Comparison of ENCODE assay signal across 18 cellular contexts in genomic region chr5:36751881-36752280, GRCh38.
DNase-seq lines count a peak whose midpoint lies in the region; ATAC-seq, FAIRE-seq and TF ChIP-seq lines count a peak whose summit lies in the region.
"Had no signal": no experiment of that assay in that cellular context is flagged by ENCODE, and none has a peak within 500 bp of the region (broad histone marks: within the 10 kb centered on the region; RNA-seq: fewer than 3 reads in every experiment).

No MANE protein-coding gene starts in this region.

- CTCF ChIA-PET in GM12878 (lab: Yijun Ruan, JAX): no interaction called here

- POLR2A ChIA-PET in GM12878 (lab: Charles Lee): no interaction called here

- no peak overlapping the region for H2BK120ac ChIP-seq in H9 (ENCODE audit: low read depth, low read length, poor library complexity, severe bottlenecking)

- no peaks in the 10 kb centered on the region for H3K79me1 ChIP-seq in H9 (ENCODE audit: insufficient read depth, low read depth, low read length, poor library complexity, severe bottlenecking)

- no peak overlapping the region for H3K4me3 Mint-ChIP-seq in H9
- H3K4me3 Mint-ChIP-seq in T-helper 17 cell: no peak overlapping the region

- H3K27ac Mint-ChIP-seq in H9 (no peak overlapping the region), T-helper 17 cell (no peak overlapping the region)

- H3K9ac ChIP-seq in H9 (ENCODE audit: extremely low read depth, insufficient read length, low read length) (no peak overlapping the region), GM12878 (ENCODE audit: control insufficient read depth, insufficient read depth, low read length) (no peak overlapping the region)

- no peaks in the 10 kb centered on the region for H3K23me2 ChIP-seq in H9 (ENCODE audit: insufficient read length, low read depth, low read length, poor library complexity, severe bottlenecking)

- no peak overlapping the region for H4K5ac ChIP-seq in H9 (ENCODE audit: insufficient read length, low read depth, low read length)

- H3K79me2 ChIP-seq in H9 (ENCODE audit: insufficient read depth, low read length) (no peaks in the 10 kb centered on the region), GM12878 (ENCODE audit: control insufficient read depth, insufficient read depth, low read length) (no peaks in the 10 kb centered on the region)

- no CpG with 5 or more reads among the region's 1 CpG for WGBS in H9 (ENCODE audit: extremely low coverage, insufficient read length, low lambda C conversion rate)
- 86% methylated on average over 1 of the region's 1 CpG for WGBS in GM12878 (ENCODE audit: insufficient coverage, insufficient replicate concordance, low lambda C conversion rate, missing lambda C conversion rate)

- no peaks in the 10 kb centered on the region for H3K9me3 Mint-ChIP-seq in H9

- H3K27me3 ChIP-seq in H9 (ENCODE audit: insufficient read depth, low read length) (no peaks in the 10 kb centered on the region), GM12878 (replicated peaks in 1 of 2; ENCODE audit: control insufficient read depth in 2 of 2, insufficient read depth in 2 of 2, low read length in 1 of 2) (no peaks in the 10 kb centered on the region)
- H3K27me3 ChIP-seq: sigmoid colon, transverse colon had no signal

- SMC1A ChIA-PET in GM12878 (lab: Charles Lee; ENCODE audit: uncharacterized antibody, unreplicated experiment): no interaction called here

- no peak for FAIRE-seq in GM12878 (lab: Jason Lieb, UNC)
- FAIRE-seq: astrocyte, frontal cortex had no signal

- H2AK5ac ChIP-seq in H9 (ENCODE audit: insufficient read length, low read length): no peak overlapping the region

- no peak overlapping the region for H2BK15ac ChIP-seq in H9 (ENCODE audit: low read depth, low read length)

- H3K27me3 Mint-ChIP-seq in H9 (ENCODE audit: low read depth) (peaks cover 19% of the 10 kb centered on the region), T-helper 17 cell (peaks cover 35% of the 10 kb centered on the region)

- H3K4me3 ChIP-seq in AG09309 (ENCODE audit: control insufficient read depth, low read depth, low read length) (no peak overlapping the region), GM12878 (no peak overlapping the region)
- H3K4me3 ChIP-seq: sigmoid colon, transverse colon had no signal

- H3K4me1 ChIP-seq in H9 (ENCODE audit: insufficient read depth, low read length) (no peaks in the 10 kb centered on the region), GM12878 (ENCODE audit: control insufficient read depth, insufficient read depth, low read length) (no peaks in the 10 kb centered on the region)
- H3K4me1 ChIP-seq: sigmoid colon had no signal

- H3K36me3 Mint-ChIP-seq in H9 (ENCODE audit: insufficient read depth in 1 of 3, low read depth in 3 of 3) (peaks cover 0 to 3% (median 0%) of the 10 kb centered on the region in 3 experiments; a peak in 1 of 7 replicates), T-helper 17 cell (ENCODE audit: low read depth) (peaks cover 2% of the 10 kb centered on the region)

- no peaks in the 10 kb centered on the region for H3K9me3 ChIP-seq in H9 (ENCODE audit: control insufficient read depth, low read depth, low read length)
- H3K9me3 ChIP-seq in GM12878 (replicated peaks; ENCODE audit: control insufficient read depth, insufficient read depth, low read length): no peaks in the 10 kb centered on the region
- no peaks in the 10 kb centered on the region for H3K9me3 ChIP-seq in T-helper 17 cell (ENCODE audit: control insufficient read depth, low read length, poor library complexity, severe bottlenecking)
- H3K9me3 ChIP-seq: sigmoid colon, transverse colon had no signal

- ATAC-seq in GM12878: peak; percentile 23; the same call in 1 of the 3 replicates
- no peak for ATAC-seq in T-helper 17 cell
- no peak for ATAC-seq in HG02981 (IDR thresholded peaks at IDR 0.05; ENCODE audit: unreplicated experiment)

- RAD21 ChIA-PET in GM12878 (lab: Charles Lee; ENCODE audit: unreplicated experiment): no interaction called here

- H3K4me2 ChIP-seq in H9 (ENCODE audit: insufficient read depth, insufficient read length, low read length) (no peak overlapping the region), GM12878 (ENCODE audit: control insufficient read depth, insufficient read depth) (no peak overlapping the region)

- no peak overlapping the region for H4K8ac ChIP-seq in H9 (replicated peaks; ENCODE audit: insufficient read length, low read depth, low read length)

- no peaks in the 10 kb centered on the region for H3K36me3 ChIP-seq in GM12878 (ENCODE audit: control insufficient read depth in 2 of 2, insufficient read depth in 2 of 2, low read length in 1 of 2)
- H3K36me3 ChIP-seq: sigmoid colon, transverse colon had no signal

- no peak overlapping the region for H3K27ac ChIP-seq in H9 (ENCODE audit: insufficient read length, low read depth, low read length)
- no peak overlapping the region for H3K27ac ChIP-seq in GM12878 (ENCODE audit: control insufficient read depth, insufficient read depth)
- H3K27ac ChIP-seq in caudate nucleus (ENCODE audit: low read depth, low read length): no peak overlapping the region
- H3K27ac ChIP-seq: sigmoid colon, transverse colon had no signal

- H4K91ac ChIP-seq in H9 (ENCODE audit: insufficient read length, low read depth, low read length): no peak overlapping the region

- BruUV-seq in GM12878 (replicated peaks; lab: Mats Ljungman, UMichigan): no TSS peak

- no peak overlapping the region for H3K4ac ChIP-seq in H9 (ENCODE audit: low read depth, low read length)

- H3K56ac ChIP-seq in H9 (ENCODE audit: insufficient read length, low read depth, low read length): no peak overlapping the region

- no peak for TF ChIP-seq EP300 in GM12878 (IDR thresholded peaks at IDR 0.05; ENCODE audit: borderline replicate concordance in 1 of 2, control insufficient read depth in 1 of 2, low read depth in 2 of 2, low read length in 2 of 2)

- intact Hi-C loops in GM12878 (cut with micrococcal nuclease; ENCODE audit: unreplicated experiment): no loop called here

- H3T11ph ChIP-seq in H9 (ENCODE audit: low read length): no peak overlapping the region

- H3K18ac ChIP-seq in H9 (ENCODE audit: insufficient read length, low read depth, low read length): no peak overlapping the region

- H2AFZ ChIP-seq in H9 (ENCODE audit: low read length) (no peak overlapping the region), GM12878 (ENCODE audit: control insufficient read depth, low read depth, low read length) (no peak overlapping the region)

- in situ Hi-C loops in GM12878 (cut with MboI): no loop called here

- no peak overlapping the region for H3K23ac ChIP-seq in H9 (ENCODE audit: insufficient read length, low read depth, low read length)

- no peak overlapping the region for H3K14ac ChIP-seq in H9 (ENCODE audit: insufficient read depth, low read length)

- peak; percentile 3 for TF ChIP-seq CTCF in AG09309 (IDR thresholded peaks at IDR 0.05; ENCODE audit: control insufficient read depth, insufficient read depth, low read depth, low read length, missing control alignments)
- peak; percentile 66 for TF ChIP-seq CTCF in H9 (conservative IDR thresholded peaks at IDR 0.05)
- TF ChIP-seq CTCF in GM12878 (IDR thresholded peaks at IDR 0.05 in 2 of 3, conservative IDR thresholded peaks at IDR 0.05 in 1 of 3; ENCODE audit: control insufficient read depth in 2 of 3, extremely low read depth in 1 of 3, insufficient read depth in 1 of 3, low read depth in 3 of 3, low read length in 3 of 3): peak in 1 of 3 experiments; percentile 5; a peak in 1 of 6 replicates

- H2BK5ac ChIP-seq in H9 (ENCODE audit: insufficient read length, low read length): no peak overlapping the region

- H3K4me1 Mint-ChIP-seq in H9: peaks cover 7 to 18% of the 10 kb centered on the region in 2 experiments
- H3K4me1 Mint-ChIP-seq in T-helper 17 cell: no peaks in the 10 kb centered on the region

- TF ChIP-seq POLR2A in GM12878 (IDR thresholded peaks at IDR 0.05; ENCODE audit: low read depth, low read length): no peak

- H4K20me1 ChIP-seq in H9 (ENCODE audit: control insufficient read depth, insufficient read depth, insufficient read length): no peaks in the 10 kb centered on the region
- H4K20me1 ChIP-seq in GM12878 (ENCODE audit: control insufficient read depth, insufficient read depth): no peaks in the 10 kb centered on the region

- no peak overlapping the region for H2BK20ac ChIP-seq in H9 (ENCODE audit: low read depth, low read length, poor library complexity, severe bottlenecking)

- no peak for TF ChIP-seq RAD21 in GM12878 (IDR thresholded peaks at IDR 0.05; ENCODE audit: insufficient read depth, low read depth, low read length)

- DNase-seq in AG09309 (ENCODE audit: low read depth): no peak
- peak; percentile 43 for DNase-seq in H9
- no peak for DNase-seq in GM12878 (ENCODE audit: low read depth, low spot score)
- peak; percentile 58 for DNase-seq in iPS-NIHi7 (ENCODE audit: extremely low spot score)
- no peak for DNase-seq in caudate nucleus (lab: John Stamatoyannopoulos, UW)
- DNase-seq in T-helper 17 cell: no peak
- no peak for DNase-seq in cortex of kidney (lab: John Stamatoyannopoulos, UW)
- DNase-seq: activated effector memory CD4-positive, alpha-beta T cell treated with anti-CD3 and anti-CD28 coated beads, Interleukin-2, amount 50 U/mL, for 16 hours; GOT3; MV-4-11; NCI-H345; sigmoid colon; stimulated activated CD4-positive, alpha-beta T cell treated with anti-CD3 and anti-CD28 coated beads, Interleukin-2, amount 100 ng/mL, for 48 hours; SW 1271; transverse colon had no signal

- no peak overlapping the region for H2BK12ac ChIP-seq in H9 (ENCODE audit: insufficient read length, low read depth, low read length)

TF ChIP-seq in GM12878, 131 proteins besides CTCF, POLR2A, EP300 and RAD21 (continues in another document):
- TF ChIP-seq, protein P1, sequence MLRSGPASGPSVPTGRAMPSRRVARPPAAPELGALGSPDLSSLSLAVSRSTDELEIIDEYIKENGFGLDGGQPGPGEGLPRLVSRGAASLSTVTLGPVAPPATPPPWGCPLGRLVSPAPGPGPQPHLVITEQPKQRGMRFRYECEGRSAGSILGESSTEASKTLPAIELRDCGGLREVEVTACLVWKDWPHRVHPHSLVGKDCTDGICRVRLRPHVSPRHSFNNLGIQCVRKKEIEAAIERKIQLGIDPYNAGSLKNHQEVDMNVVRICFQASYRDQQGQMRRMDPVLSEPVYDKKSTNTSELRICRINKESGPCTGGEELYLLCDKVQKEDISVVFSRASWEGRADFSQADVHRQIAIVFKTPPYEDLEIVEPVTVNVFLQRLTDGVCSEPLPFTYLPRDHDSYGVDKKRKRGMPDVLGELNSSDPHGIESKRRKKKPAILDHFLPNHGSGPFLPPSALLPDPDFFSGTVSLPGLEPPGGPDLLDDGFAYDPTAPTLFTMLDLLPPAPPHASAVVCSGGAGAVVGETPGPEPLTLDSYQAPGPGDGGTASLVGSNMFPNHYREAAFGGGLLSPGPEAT (IDR thresholded peaks at IDR 0.05; ENCODE audit: low read depth): no peak
- TF ChIP-seq ZNF274 (IDR thresholded peaks at IDR 0.05; ENCODE audit: insufficient read depth, insufficient read length) (no peak), NFXL1 (IDR thresholded peaks at IDR 0.05; ENCODE audit: borderline replicate concordance) (no peak), ZSCAN29 (IDR thresholded peaks at IDR 0.05) (no peak)

Comparison
In these comparisons a context has a peak if more than half of its experiments do, and no peak if none do; other contexts are left out.
1. DNase-seq: peak in H9 (single experiment) and iPS-NIHi7 (single experiment); none in AG09309 (single experiment), GM12878 (single experiment), caudate nucleus (0 of 61), T-helper 17 cell (0 of 3) and cortex of kidney (single experiment).